In the genomic region with DNA sequence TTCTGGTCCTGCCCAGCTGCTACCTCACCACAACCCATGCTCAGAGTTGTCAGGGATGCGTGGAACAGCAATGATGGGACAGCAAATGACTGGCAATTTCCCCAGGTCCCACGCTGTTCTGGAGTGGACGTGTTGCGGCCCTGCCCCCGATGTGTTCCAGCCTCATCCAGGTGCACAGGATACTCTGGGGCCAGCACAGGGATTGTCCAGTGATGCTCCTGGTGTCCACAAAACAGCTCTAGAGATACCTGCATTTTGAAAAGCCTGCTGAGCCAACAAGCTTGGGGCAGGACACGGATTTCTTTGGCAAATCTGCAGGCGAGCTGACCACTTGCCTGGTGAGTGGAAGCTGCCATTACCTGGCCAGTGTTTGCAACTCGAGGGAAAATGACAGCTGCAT, we compare ENCODE assay signal across 26 cellular contexts.
"Had no signal": no experiment of that assay in that cellular context is flagged by ENCODE, and none has a peak within 500 bp of the region (broad histone marks: within the 10 kb centered on the region; RNA-seq: fewer than 3 reads in every experiment).

No MANE protein-coding gene starts in this region.

- H3K4me3 ChIP-seq: breast epithelium, pancreas, skin epidermis, suprapubic skin, tibial artery had no signal

- FAIRE-seq: keratinocyte, pancreas, TTC549 had no signal

- H3K9me3 ChIP-seq: breast epithelium, pancreas, suprapubic skin, tibial artery had no signal

- ATAC-seq: activated naive CD4-positive, alpha-beta T cell treated with anti-CD3 and anti-CD28 coated beads, Interleukin-2, amount 50 U/mL, for 72 hours; esophagus mucosa; naive thymus-derived CD4-positive, alpha-beta T cell; stimulated activated naive B cell treated with anti-CD40 and anti-IgM and Interleukin-4, amounts not matched to agents 10 μg/mL and 1 μg/mL and 100 μg/mL, for 72 hours had no signal

- H3K27ac ChIP-seq: breast epithelium, pancreas, skin epidermis, suprapubic skin, tibial artery, VCaP had no signal

- H3K4me1 ChIP-seq: breast epithelium, pancreas, tibial artery had no signal

- H3K36me3 ChIP-seq: breast epithelium, pancreas had no signal

- DNase-seq: activated CD4-positive, alpha-beta memory T cell treated with anti-CD3 and anti-CD28 coated beads, Interleukin-2, amount 10 ng/mL, durations not matched to agents 7 days and 5 days; activated CD4-positive, alpha-beta T cell treated with anti-CD3 and anti-CD28 coated beads for 1 hour; activated CD4-positive, alpha-beta T cell treated with anti-CD3 and anti-CD28 coated beads, Interleukin-2, amount 10 ng/mL, durations not matched to agents 7 days and 5 days; activated CD8-positive, alpha-beta memory T cell treated with anti-CD3 and anti-CD28 coated beads, Interleukin-2, amount 50 U/mL, for 48 hours; activated naive CD4-positive, alpha-beta T cell; activated T-cell treated with anti-CD3 and anti-CD28 coated beads, Interleukin-2, amount 50 U/mL, for 48 hours; central memory CD4-positive, alpha-beta T cell; foreskin fibroblast; hippocampal formation; midbrain; naive thymus-derived CD4-positive, alpha-beta T cell; nucleus accumbens; pancreas; stimulated activated CD4-positive, alpha-beta T cell treated with anti-CD3 and anti-CD28 coated beads, Interleukin-4, amount 100 ng/mL, for 24 hours; stimulated activated naive B cell treated with anti-CD40 and anti-IgM and Interleukin-4, amounts not matched to agents 10 μg/mL and 1 μg/mL and 100 μg/mL, for 72 hours; SW 1271; T-helper 9 cell; tibial artery had no signal

- H3K27me3 ChIP-seq: suprapubic skin had no signal
